16 cellular contexts compared by ENCODE assay signal in genomic region chr11:8291421-8292350, GRCh38. TPM values are rescaled to one million over a fixed set of nuclear protein-coding genes. Genes with fewer than 3 reads are reported as not detected.
DNase-seq lines count a peak whose midpoint lies in the region; ATAC-seq and TF ChIP-seq lines count a peak whose summit lies in the region.
"Had no signal": no experiment of that assay in that cellular context is flagged by ENCODE, and none has a peak within 500 bp of the region (broad histone marks: within the 10 kb centered on the region; RNA-seq: fewer than 3 reads in every experiment).

No MANE protein-coding gene starts in this region.

- no peaks in the 10 kb centered on the region for H3K36me3 Mint-ChIP-seq in activated CD8-positive, alpha-beta memory T cell treated with anti-CD3 and anti-CD28 coated beads, Interleukin-2, amount 10 ng/mL, durations not matched to agents 7 days and 5 days
- H3K36me3 Mint-ChIP-seq: CD8-positive, alpha-beta T cell had no signal

- no peak overlapping the region for H3K4me3 Mint-ChIP-seq in activated CD8-positive, alpha-beta memory T cell treated with anti-CD3 and anti-CD28 coated beads, Interleukin-2, amount 10 ng/mL, durations not matched to agents 7 days and 5 days
- H3K4me3 Mint-ChIP-seq: CD8-positive, alpha-beta T cell had no signal

- CTCF ChIA-PET in activated CD8-positive, alpha-beta memory T cell treated with anti-CD3 and anti-CD28 coated beads, Interleukin-2, amount 10 ng/mL, durations not matched to agents 7 days and 5 days (lab: Charles Lee), result no interaction called here

- H3K4me3 ChIP-seq in BE2C (ENCODE audit: low read depth, low read length), result no peak overlapping the region

- no peaks in the 10 kb centered on the region for H3K27me3 Mint-ChIP-seq in activated CD8-positive, alpha-beta memory T cell treated with anti-CD3 and anti-CD28 coated beads, Interleukin-2, amount 10 ng/mL, durations not matched to agents 7 days and 5 days

- H3K4me1 ChIP-seq in BE2C, result no peaks in the 10 kb centered on the region; the same call in 1 of the 2 replicates

- H3K9me3 ChIP-seq in BE2C, result no peaks in the 10 kb centered on the region

- DNase-seq in NCI-H69 (lab: John Stamatoyannopoulos, UW) (peak; percentile 32), medulla oblongata (ENCODE audit: extremely low spot score) (peak; percentile 50), retina (peak; percentile 58), BE2C (no peak)
- DNase-seq in activated CD8-positive, alpha-beta memory T cell treated with anti-CD3 and anti-CD28 coated beads, Interleukin-2, amount 10 ng/mL, durations not matched to agents 7 days and 5 days, result peak; percentile 33
- DNase-seq: DMS79 treated with DMSO at 0.1 percent for 48 hours, NCI-H146, NCI-H2107, NCI-H345, NCI-H526 treated with DMSO at 0.1 percent for 48 hours, PC-3 had no signal

- no peak for ATAC-seq in activated CD8-positive, alpha-beta memory T cell treated with anti-CD3 and anti-CD28 coated beads, Interleukin-2, amount 10 ng/mL, durations not matched to agents 7 days and 5 days
- ATAC-seq in GM19395 (IDR thresholded peaks at IDR 0.05; ENCODE audit: unreplicated experiment) (no peak), GM21528 (IDR thresholded peaks at IDR 0.05; ENCODE audit: low FRiP score, unreplicated experiment) (no peak)
- ATAC-seq: CD8-positive, alpha-beta T cell; PC-3 had no signal

- TF ChIP-seq CTCF in BE2C (IDR thresholded peaks at IDR 0.05; ENCODE audit: low read depth, low read length), result no peak

- H3K27ac Mint-ChIP-seq in activated CD8-positive, alpha-beta memory T cell treated with anti-CD3 and anti-CD28 coated beads, Interleukin-2, amount 10 ng/mL, durations not matched to agents 7 days and 5 days, result no peak overlapping the region
- H3K27ac Mint-ChIP-seq: CD8-positive, alpha-beta T cell had no signal

- H3K36me3 ChIP-seq in BE2C, result no peaks in the 10 kb centered on the region

- H3K4me1 Mint-ChIP-seq in activated CD8-positive, alpha-beta memory T cell treated with anti-CD3 and anti-CD28 coated beads, Interleukin-2, amount 10 ng/mL, durations not matched to agents 7 days and 5 days, result no peaks in the 10 kb centered on the region

- no peaks in the 10 kb centered on the region for H3K9me3 Mint-ChIP-seq in activated CD8-positive, alpha-beta memory T cell treated with anti-CD3 and anti-CD28 coated beads, Interleukin-2, amount 10 ng/mL, durations not matched to agents 7 days and 5 days (ENCODE audit: low read depth)
- H3K9me3 Mint-ChIP-seq: CD8-positive, alpha-beta T cell had no signal

- H3K27me3 ChIP-seq in BE2C, result no peaks in the 10 kb centered on the region

RNA-seq across cellular contexts. Expression of gene LMO1, which starts 28.0 kb away (rescaled TPM):
- not detected for total RNA-seq in activated CD8-positive, alpha-beta memory T cell treated with anti-CD3 and anti-CD28 coated beads, Interleukin-2, amount 10 ng/mL, durations not matched to agents 7 days and 5 days
- 4.4 TPM for polyA plus RNA-seq in BE2C (2012; ENCODE audit: insufficient read depth, insufficient read length, low read depth)
- total RNA-seq: CD8-positive, alpha-beta T cell had no signal
- polyA plus RNA-seq: AG04450, BJ had no signal
